8 cellular contexts compared by ENCODE assay signal in genomic region chr3:22922317-22922716, GRCh38.
DNase-seq lines count a peak whose midpoint lies in the region; ATAC-seq, FAIRE-seq and TF ChIP-seq lines count a peak whose summit lies in the region.

No MANE protein-coding gene starts in this region.

- no peak overlapping the region for H3K4me3 Mint-ChIP-seq in CD4-positive, alpha-beta T cell

- H3K4me2 ChIP-seq in OCI-LY1 (ENCODE audit: low read length): no peak overlapping the region
- H3K4me2 ChIP-seq in neuronal stem cell (ENCODE audit: insufficient read depth, low read length, poor library complexity, severe bottlenecking): no peak overlapping the region

- H2BK15ac ChIP-seq in neuronal stem cell (ENCODE audit: low read length): no peak overlapping the region

- H3K79me2 ChIP-seq in OCI-LY1 (ENCODE audit: insufficient read depth, low read length): no peaks in the 10 kb centered on the region

- no peaks in the 10 kb centered on the region for H3K4me1 Mint-ChIP-seq in CD4-positive, alpha-beta T cell (ENCODE audit: low read depth)

- WGBS in body of pancreas, 2 donors: 25 to 26% methylated on average over 3 of the region's 3 CpGs
- no CpG with 5 or more reads among the region's 3 CpGs for WGBS in neuronal stem cell (ENCODE audit: extremely low coverage in 2 of 2, insufficient read length in 2 of 2, insufficient replicate concordance in 1 of 2), 2 donors

- H2AK5ac ChIP-seq in neuronal stem cell (ENCODE audit: low read depth, low read length): no peak overlapping the region

- H3K79me1 ChIP-seq in neuronal stem cell (ENCODE audit: low read depth, low read length): no peaks in the 10 kb centered on the region

- H4K8ac ChIP-seq in neuronal stem cell (ENCODE audit: low read depth, low read length): no peak overlapping the region

- no peak overlapping the region for H3K18ac ChIP-seq in neuronal stem cell (ENCODE audit: low read length)

- no peaks in the 10 kb centered on the region for H3K9me3 ChIP-seq in OCI-LY1 (ENCODE audit: low read length)
- no peaks in the 10 kb centered on the region for H3K9me3 ChIP-seq in body of pancreas
- H3K9me3 ChIP-seq in CD4-positive, alpha-beta T cell (ENCODE audit: control insufficient read depth, low read length): no peaks in the 10 kb centered on the region
- H3K9me3 ChIP-seq in neuronal stem cell (replicated peaks in 1 of 2; ENCODE audit: control insufficient read depth in 2 of 2, insufficient read depth in 1 of 2, low read depth in 1 of 2, low read length in 2 of 2): no peaks in the 10 kb centered on the region

- H2BK5ac ChIP-seq in neuronal stem cell (ENCODE audit: low read length): no peak overlapping the region

- peak; percentile 41 for TF ChIP-seq CTCF in D721Med (IDR thresholded peaks at IDR 0.05; ENCODE audit: insufficient read depth, missing control alignments)
- peak; percentile 45; the same call in 1 of the 2 replicates for TF ChIP-seq CTCF in OCI-LY1 (IDR thresholded peaks at IDR 0.05; ENCODE audit: low read length)
- TF ChIP-seq CTCF in body of pancreas (IDR thresholded peaks at IDR 0.05): peak in 2 of 7 experiments; percentile 5 to 6
- TF ChIP-seq CTCF in CD4-positive, alpha-beta T cell (IDR thresholded peaks at IDR 0.05): no peak

- H3K27ac Mint-ChIP-seq in CD4-positive, alpha-beta T cell: no peak overlapping the region

- H3K27ac ChIP-seq in OCI-LY1 (ENCODE audit: low read depth, low read length, poor library complexity, severe bottlenecking) (no peak overlapping the region), body of pancreas (no peak overlapping the region), neuronal stem cell (replicated peaks; ENCODE audit: low read length) (no peak overlapping the region)
- H3K27ac ChIP-seq in CD4-positive, alpha-beta T cell (ENCODE audit: low read depth, low read length): no peak overlapping the region

- H2AFZ ChIP-seq in OCI-LY1 (ENCODE audit: low read length) (no peak overlapping the region), neuronal stem cell (ENCODE audit: low read length) (no peak overlapping the region)

- ATAC-seq in GM21423 (IDR thresholded peaks at IDR 0.05; ENCODE audit: unreplicated experiment): peak; percentile 58
- ATAC-seq in body of pancreas: no peak
- no peak for ATAC-seq in CD4-positive, alpha-beta T cell (ENCODE audit: poor library complexity)
- no peak for ATAC-seq in GM21390 (IDR thresholded peaks at IDR 0.05; ENCODE audit: unreplicated experiment)

- CTCF ChIA-PET in CD4-positive, alpha-beta T cell (lab: Charles Lee): no interaction called here

- H4K91ac ChIP-seq in neuronal stem cell (ENCODE audit: low read depth, low read length, poor library complexity): no peak overlapping the region

- no peaks in the 10 kb centered on the region for H4K20me1 ChIP-seq in OCI-LY1 (ENCODE audit: insufficient read depth, low read length)

- no peaks in the 10 kb centered on the region for H3K27me3 Mint-ChIP-seq in CD4-positive, alpha-beta T cell

- TF ChIP-seq POLR2A in body of pancreas (IDR thresholded peaks at IDR 0.05): no peak

- no peaks in the 10 kb centered on the region for H3K36me3 ChIP-seq in OCI-LY1 (ENCODE audit: insufficient read depth, low read length)
- no peaks in the 10 kb centered on the region for H3K36me3 ChIP-seq in body of pancreas (replicated peaks in 1 of 2; ENCODE audit: insufficient read depth in 1 of 2, low read depth in 2 of 2)
- no peaks in the 10 kb centered on the region for H3K36me3 ChIP-seq in neuronal stem cell (replicated peaks in 1 of 2; ENCODE audit: control insufficient read depth in 2 of 2, insufficient read depth in 2 of 2, low read length in 2 of 2)

- no peak overlapping the region for H2BK12ac ChIP-seq in neuronal stem cell (ENCODE audit: low read length)

- no peaks in the 10 kb centered on the region for H3K4me1 ChIP-seq in OCI-LY1 (ENCODE audit: insufficient read depth, low read length, severe bottlenecking)
- no peaks in the 10 kb centered on the region for H3K4me1 ChIP-seq in body of pancreas
- H3K4me1 ChIP-seq in neuronal stem cell (ENCODE audit: control insufficient read depth in 2 of 2, insufficient read depth in 1 of 2, low read depth in 1 of 2, low read length in 2 of 2): no peaks in the 10 kb centered on the region

- POLR2A ChIA-PET in CD4-positive, alpha-beta T cell (lab: Charles Lee): no interaction called here

- FAIRE-seq in D721Med (lab: Jason Lieb, UNC): no peak

- H3K23ac ChIP-seq in neuronal stem cell (ENCODE audit: low read depth, low read length, poor library complexity): no peak overlapping the region

- H3K36me3 Mint-ChIP-seq in CD4-positive, alpha-beta T cell (ENCODE audit: low read depth): no peaks in the 10 kb centered on the region

- no peaks in the 10 kb centered on the region for H3F3A ChIP-seq in OCI-LY1 (ENCODE audit: insufficient read depth, low read length)

- H3K9ac ChIP-seq in OCI-LY1 (ENCODE audit: low read length): no peak overlapping the region
- no peak overlapping the region for H3K9ac ChIP-seq in neuronal stem cell (ENCODE audit: low read depth, low read length, poor library complexity)

- no peak overlapping the region for H3K4ac ChIP-seq in neuronal stem cell (ENCODE audit: low read length)

- intact Hi-C loops in body of pancreas (cut with DNase I): no loop called here
- intact Hi-C loops in CD4-positive, alpha-beta T cell (cut with DNase I, micrococcal nuclease): no loop called here

- H3K27me3 ChIP-seq in OCI-LY1 (ENCODE audit: insufficient read depth, low read length) (no peaks in the 10 kb centered on the region), body of pancreas (no peaks in the 10 kb centered on the region), neuronal stem cell (ENCODE audit: control insufficient read depth in 3 of 3, insufficient read depth in 3 of 3, low read depth in 1 of 3, low read length in 3 of 3) (no peaks in the 10 kb centered on the region)
- H3K27me3 ChIP-seq in CD4-positive, alpha-beta T cell (ENCODE audit: control insufficient read depth, insufficient read depth, low read length): no peaks in the 10 kb centered on the region

- no peak overlapping the region for H2BK120ac ChIP-seq in neuronal stem cell (ENCODE audit: low read depth, low read length)

- no peaks in the 10 kb centered on the region for H3K9me2 ChIP-seq in OCI-LY1 (ENCODE audit: low read depth, low read length)

- DNase-seq in D721Med (ENCODE audit: insufficient read length, low spot score) (no peak), iPS DF 4.7 (ENCODE audit: extremely low read depth, low spot score) (peak; percentile 2), body of pancreas (no peak), neuronal stem cell (ENCODE audit: low spot score) (no peak)
- DNase-seq in CD4-positive, alpha-beta T cell: no peak

- H3K4me3 ChIP-seq in OCI-LY1 (ENCODE audit: low read depth, low read length, poor library complexity, severe bottlenecking) (no peak overlapping the region), body of pancreas (no peak overlapping the region), neuronal stem cell (ENCODE audit: low read length in 2 of 2) (no peak overlapping the region)

- H3K9me3 Mint-ChIP-seq in CD4-positive, alpha-beta T cell: no peaks in the 10 kb centered on the region

- H3K14ac ChIP-seq in neuronal stem cell (ENCODE audit: low read length): no peak overlapping the region
